ENCODE assay signal across 8 cellular contexts in genomic region chr1:94783342-94784264, GRCh38. TPM values are rescaled to one million over a fixed set of nuclear protein-coding genes. Genes with fewer than 3 reads are reported as not detected.
DNase-seq lines count a peak whose midpoint lies in the region; ATAC-seq and TF ChIP-seq lines count a peak whose summit lies in the region.

No MANE protein-coding gene starts in this region.

- no peaks in the 10 kb centered on the region for H3K9me3 Mint-ChIP-seq in activated CD4-positive, alpha-beta T cell treated with anti-CD3 and anti-CD28 coated beads, Interleukin-2, amount 10 ng/mL, durations not matched to agents 7 days and 5 days

- intact Hi-C loops in heart right ventricle (cut with DNase I), result no loop called here
- intact Hi-C loops in psoas muscle (cut with DNase I), result no loop called here
- intact Hi-C loops in A673 (cut with micrococcal nuclease; ENCODE audit: unreplicated experiment), result no loop called here

- no peaks in the 10 kb centered on the region for H3K36me3 Mint-ChIP-seq in activated CD4-positive, alpha-beta T cell treated with anti-CD3 and anti-CD28 coated beads, Interleukin-2, amount 10 ng/mL, durations not matched to agents 7 days and 5 days (ENCODE audit: low read depth)

- 57 to 63% (median 60%) methylated on average over 16 of the region's 16 CpGs for WGBS in adipose tissue, 3 donors
- 73 to 83% methylated on average over 16 of the region's 16 CpGs for WGBS in heart right ventricle, 2 donors
- WGBS in psoas muscle, 3 donors, result 55 to 64% (median 60%) methylated on average over 16 of the region's 16 CpGs

- H3K4me1 Mint-ChIP-seq in activated CD4-positive, alpha-beta T cell treated with anti-CD3 and anti-CD28 coated beads, Interleukin-2, amount 10 ng/mL, durations not matched to agents 7 days and 5 days, result no peaks in the 10 kb centered on the region

- no TSS peak for BruUV-seq in A673 (replicated peaks; lab: Mats Ljungman, UMichigan)

- no peak overlapping the region for H3K4me3 Mint-ChIP-seq in activated CD4-positive, alpha-beta T cell treated with anti-CD3 and anti-CD28 coated beads, Interleukin-2, amount 10 ng/mL, durations not matched to agents 7 days and 5 days

- POLR2A ChIA-PET in A673 (lab: Charles Lee; ENCODE audit: low non-redundant PET), result no interaction called here
- POLR2A ChIA-PET in activated CD4-positive, alpha-beta T cell treated with anti-CD3 and anti-CD28 coated beads, Interleukin-2, amount 10 ng/mL, durations not matched to agents 7 days and 5 days (lab: Charles Lee), result no interaction called here

- TF ChIP-seq CTCF in heart right ventricle (IDR thresholded peaks at IDR 0.05) (no peak), psoas muscle (IDR thresholded peaks at IDR 0.05) (no peak), A673 (conservative IDR thresholded peaks at IDR 0.05; ENCODE audit: low read depth, low read length) (no peak)

- H3K4me3 ChIP-seq in heart right ventricle (no peak overlapping the region), psoas muscle (no peak overlapping the region), A673 (ENCODE audit: low read depth, low read length, poor library complexity, severe bottlenecking) (no peak overlapping the region)

- no peaks in the 10 kb centered on the region for H3K27me3 ChIP-seq in heart right ventricle
- H3K27me3 ChIP-seq in psoas muscle (ENCODE audit: insufficient read depth in 3 of 3, low read length in 2 of 3), result no peaks in the 10 kb centered on the region
- H3K27me3 ChIP-seq in A673 (replicated peaks; ENCODE audit: insufficient read depth, low read depth, low read length, poor library complexity), result no peaks in the 10 kb centered on the region

- H3K4me1 ChIP-seq in heart right ventricle, result peaks cover 0 to 21% (median 8%) of the 10 kb centered on the region in 9 donors
- no peaks in the 10 kb centered on the region for H3K4me1 ChIP-seq in psoas muscle
- H3K4me1 ChIP-seq in A673 (ENCODE audit: insufficient read depth, low read length, poor library complexity, severe bottlenecking), result no peaks in the 10 kb centered on the region

- H3K9me3 ChIP-seq in heart right ventricle (no peaks in the 10 kb centered on the region), psoas muscle (no peaks in the 10 kb centered on the region), A673 (ENCODE audit: low read depth, low read length, poor library complexity, severe bottlenecking) (no peaks in the 10 kb centered on the region)

- ATAC-seq in heart right ventricle (peak; percentile 84 to 95 (median 90)), psoas muscle (peak; percentile 57 to 85 (median 79)), GM21737 (IDR thresholded peaks at IDR 0.05; ENCODE audit: unreplicated experiment) (no peak)

- H3K27ac Mint-ChIP-seq in activated CD4-positive, alpha-beta T cell treated with anti-CD3 and anti-CD28 coated beads, Interleukin-2, amount 10 ng/mL, durations not matched to agents 7 days and 5 days, result no peak overlapping the region

- peaks cover 18% of the 10 kb centered on the region for H3K27me3 Mint-ChIP-seq in activated CD4-positive, alpha-beta T cell treated with anti-CD3 and anti-CD28 coated beads, Interleukin-2, amount 10 ng/mL, durations not matched to agents 7 days and 5 days

- H3K36me3 ChIP-seq in heart right ventricle (no peaks in the 10 kb centered on the region), psoas muscle (ENCODE audit: insufficient read depth in 1 of 2, low read depth in 1 of 2) (no peaks in the 10 kb centered on the region), A673 (ENCODE audit: insufficient read depth, low read length, poor library complexity, severe bottlenecking) (no peaks in the 10 kb centered on the region)

- DNase-seq in EL (peak; percentile 84), heart right ventricle (peak; percentile 55 to 75), psoas muscle (peak; percentile 83 to 88), COLO668 (lab: John Stamatoyannopoulos, UW; ENCODE audit: unreplicated experiment) (no peak), A673 (ENCODE audit: low spot score) (no peak)
- no peak for DNase-seq in activated CD4-positive, alpha-beta T cell treated with anti-CD3 and anti-CD28 coated beads, Interleukin-2, amount 10 ng/mL, durations not matched to agents 7 days and 5 days

- CTCF ChIA-PET in A673 (lab: Charles Lee), result no interaction called here
- CTCF ChIA-PET in activated CD4-positive, alpha-beta T cell treated with anti-CD3 and anti-CD28 coated beads, Interleukin-2, amount 10 ng/mL, durations not matched to agents 7 days and 5 days (lab: Charles Lee), result interaction anchor here (0.6 kb wide), 1 partner anchor 73 kb away, joined by 4 read pairs; no protein-coding TSS in a partner anchor

- H3K27ac ChIP-seq in adipose tissue (ENCODE audit: low read depth, low read length) (peak overlapping the region; percentile 62), heart right ventricle (peak overlapping the region in 6 of 10 donors; percentile 9 to 73 (median 44)), psoas muscle (peak overlapping the region; percentile 51), A673 (ENCODE audit: low read depth, low read length, poor library complexity, severe bottlenecking) (no peak overlapping the region)

RNA-seq across cellular contexts. Expression of gene SLC44A3, which starts 36.6 kb away (rescaled TPM):
- 10 to 100 TPM in 1 of 3 donors, 1 to 10 TPM in 2; 2.3 to 28.0 (median 2.5) TPM for polyA plus RNA-seq in adipose tissue
- 1 to 10 TPM; 2.2 to 9.4 (median 6.3) TPM for total RNA-seq in heart right ventricle
- polyA plus RNA-seq in heart right ventricle, result 1 to 10 TPM; 1.2 to 1.6 TPM
- under 1 TPM in 3 of 4 donors, not detected in 1; 0.32 to 0.58 (median 0.39) TPM for total RNA-seq in psoas muscle
- polyA plus RNA-seq in psoas muscle, result under 1 TPM in 2 of 3 donors, not detected in 1; 0.04 to 0.14 TPM
- not detected in 2 replicates for total RNA-seq in A673 (2021)
- under 1 TPM; 0.37 to 0.52 TPM for total RNA-seq in activated CD4-positive, alpha-beta T cell treated with anti-CD3 and anti-CD28 coated beads, Interleukin-2, amount 10 ng/mL, durations not matched to agents 7 days and 5 days

Comparison
In these comparisons a context has a peak if more than half of its experiments do, and no peak if none do; other contexts are left out.
1. DNase-seq: peak in EL (single experiment), heart right ventricle (2 of 2) and psoas muscle (2 of 2); none in COLO668 (single experiment), A673 (single experiment) and activated CD4-positive, alpha-beta T cell treated with anti-CD3 and anti-CD28 coated beads, Interleukin-2, amount 10 ng/mL, durations not matched to agents 7 days and 5 days (single experiment).